In genomic region chr2:106257830-106258229, GRCh38 we compare ENCODE assay signal across 27 cellular contexts.
"Had no signal": no experiment of that assay in that cellular context is flagged by ENCODE, and none has a peak within 500 bp of the region (broad histone marks: within the 10 kb centered on the region; RNA-seq: fewer than 3 reads in every experiment).

No MANE protein-coding gene starts in this region.

- ATAC-seq: effector memory CD8-positive, alpha-beta T cell; esophagus mucosa; foreskin keratinocyte; gastrocnemius medialis; gastroesophageal sphincter; heart left ventricle; heart right ventricle had no signal

- H3K4me3 ChIP-seq: colonic mucosa, coronary artery, dorsolateral prefrontal cortex, esophagus muscularis mucosa, esophagus squamous epithelium, gastrocnemius medialis, gastroesophageal sphincter, heart left ventricle, heart right ventricle had no signal

- H3K27ac ChIP-seq: colonic mucosa, coronary artery, dorsolateral prefrontal cortex, epithelial cell of prostate, esophagus muscularis mucosa, esophagus squamous epithelium, foreskin keratinocyte, gastrocnemius medialis, gastroesophageal sphincter, heart left ventricle, heart right ventricle had no signal

- H3K4me1 ChIP-seq: colonic mucosa, esophagus muscularis mucosa, foreskin keratinocyte, gastrocnemius medialis, gastroesophageal sphincter, heart left ventricle, heart right ventricle had no signal

- FAIRE-seq: colon, endometrium, endothelial cell of umbilical vein, frontal cortex had no signal

- H3K9me3 ChIP-seq: colonic mucosa, esophagus muscularis mucosa, esophagus squamous epithelium, gastrocnemius medialis, gastroesophageal sphincter, heart left ventricle, heart right ventricle had no signal

- DNase-seq: colonic mucosa; cortex of kidney; dermis blood vessel endothelial cell; dorsolateral prefrontal cortex; effector CD4-positive, alpha-beta T cell; effector CD8-positive, alpha-beta T cell; effector memory CD4-positive, alpha-beta T cell; effector memory CD8-positive, alpha-beta T cell; endodermal cell; erythroblast; esophagus squamous epithelium; foreskin fibroblast; foreskin keratinocyte; foreskin melanocyte; gastrocnemius medialis; glutamatergic neuron; heart left ventricle; heart right ventricle had no signal

- H3K36me3 ChIP-seq: colonic mucosa, esophagus muscularis mucosa, esophagus squamous epithelium, gastrocnemius medialis, gastroesophageal sphincter, heart left ventricle, heart right ventricle had no signal

- H3K27me3 ChIP-seq: colonic mucosa, dorsolateral prefrontal cortex, esophagus muscularis mucosa, esophagus squamous epithelium, foreskin keratinocyte, gastrocnemius medialis, gastroesophageal sphincter, heart left ventricle, heart right ventricle had no signal
